In genomic region chr9:1916676-1917075, GRCh38 we compare ENCODE assay signal across 19 cellular contexts.
DNase-seq lines count a peak whose midpoint lies in the region; ATAC-seq, FAIRE-seq and TF ChIP-seq lines count a peak whose summit lies in the region.
"Had no signal": no experiment of that assay in that cellular context is flagged by ENCODE, and none has a peak within 500 bp of the region (broad histone marks: within the 10 kb centered on the region; RNA-seq: fewer than 3 reads in every experiment).

No MANE protein-coding gene starts in this region.

- H2AFZ ChIP-seq in KMS-11 (ENCODE audit: low read depth) (peak overlapping the region; percentile 47), PC-9 (no peak overlapping the region), keratinocyte (ENCODE audit: control insufficient read depth, low read length) (peak overlapping the region; percentile 46)

- POLR2A ChIA-PET in PC-9 (lab: Charles Lee; ENCODE audit: unreplicated experiment) = no interaction called here

- FAIRE-seq in keratinocyte (lab: Jason Lieb, UNC) = no peak

- H3K27me3 ChIP-seq in KMS-11 (ENCODE audit: insufficient read depth, low read depth) (no peaks in the 10 kb centered on the region), PC-9 (ENCODE audit: insufficient read depth, low read depth) (peaks cover 13% of the 10 kb centered on the region), keratinocyte (ENCODE audit: control insufficient read depth, extremely low read depth, insufficient read depth, low read length) (peaks cover 7% of the 10 kb centered on the region)
- H3K27me3 ChIP-seq: right atrium auricular region had no signal

- dilution Hi-C loops in keratinocyte (cut with MboI; ENCODE audit: extremely low pct_ligation_motif_present, low sequenced_read_pairs) = no loop called here

- H3K4me2 ChIP-seq in KMS-11 (peak overlapping the region; percentile 77), PC-9 (peak overlapping the region; percentile 59; the same call in 1 of the 2 replicates), keratinocyte (ENCODE audit: control insufficient read depth, extremely low read depth, insufficient read depth, low read depth, low read length) (peak overlapping the region; percentile 63)

- BruUV-seq in PC-9 (replicated peaks; lab: Mats Ljungman, UMichigan) = no TSS peak

- H3K4me3 ChIP-seq in KMS-11 (IDR thresholded peaks at IDR 0.05; ENCODE audit: insufficient read depth, low read depth, low read length) (no peak overlapping the region), PC-9 (no peak overlapping the region), keratinocyte (ENCODE audit: control insufficient read depth in 2 of 3, extremely low read depth in 1 of 3, insufficient read depth in 2 of 3, low read depth in 1 of 3, low read length in 3 of 3) (peak overlapping the region in 2 of 3 experiments; percentile 41 to 49)
- H3K4me3 ChIP-seq: mucosa of descending colon, right atrium auricular region had no signal

- H4K20me1 ChIP-seq in KMS-11 (ENCODE audit: insufficient read depth) (no peaks in the 10 kb centered on the region), PC-9 (ENCODE audit: insufficient read depth) (no peaks in the 10 kb centered on the region), keratinocyte (ENCODE audit: control insufficient read depth, extremely low read depth, insufficient read depth, low read length) (no peaks in the 10 kb centered on the region)

- H3K9me3 ChIP-seq in PC-9 (ENCODE audit: insufficient read depth, low read depth) (no peaks in the 10 kb centered on the region), keratinocyte (ENCODE audit: control insufficient read depth, low read depth, low read length) (no peaks in the 10 kb centered on the region)
- H3K9me3 ChIP-seq: Caco-2, mucosa of descending colon, right atrium auricular region had no signal

- H3K4me1 ChIP-seq in KMS-11 (ENCODE audit: low read depth, poor library complexity, severe bottlenecking) (peaks cover 73% of the 10 kb centered on the region), PC-9 (replicated peaks; ENCODE audit: insufficient read depth) (no peaks in the 10 kb centered on the region), keratinocyte (ENCODE audit: control insufficient read depth, extremely low read depth, insufficient read depth, low read length) (peaks cover 5% of the 10 kb centered on the region)
- H3K4me1 ChIP-seq: Caco-2, right atrium auricular region had no signal

- ATAC-seq in GM19324 (IDR thresholded peaks at IDR 0.05; ENCODE audit: low FRiP score, unreplicated experiment) = no peak
- ATAC-seq: effector memory CD8-positive, alpha-beta T cell; left colon; mucosa of descending colon had no signal

- intact Hi-C loops in PC-9 (cut with micrococcal nuclease; ENCODE audit: unreplicated experiment) = no loop called here

- CTCF ChIA-PET in PC-9 (lab: Charles Lee) = no interaction called here

- H3F3A ChIP-seq in PC-9 (ENCODE audit: insufficient read depth, low read depth) = no peaks in the 10 kb centered on the region

- H3K9me1 ChIP-seq in keratinocyte (ENCODE audit: control insufficient read depth, extremely low read depth, insufficient read depth, low read length) = no peaks in the 10 kb centered on the region

- H3K79me2 ChIP-seq in KMS-11 (ENCODE audit: insufficient read depth, low read depth) = no peaks in the 10 kb centered on the region
- no peaks in the 10 kb centered on the region for H3K79me2 ChIP-seq in PC-9 (ENCODE audit: low read depth)
- no peaks in the 10 kb centered on the region for H3K79me2 ChIP-seq in keratinocyte (ENCODE audit: control insufficient read depth, insufficient read depth, low read length)

- peak overlapping the region; percentile 44; the same call in 1 of the 2 replicates for H3K9ac ChIP-seq in KMS-11
- H3K9ac ChIP-seq in keratinocyte (ENCODE audit: control insufficient read depth, extremely low read depth, insufficient read depth, low read length) = no peak overlapping the region

- H3K27ac ChIP-seq in KMS-11 (peak overlapping the region; percentile 77), PC-9 (no peak overlapping the region), keratinocyte (ENCODE audit: control insufficient read depth, insufficient read depth, low read length) (no peak overlapping the region)
- H3K27ac ChIP-seq: right atrium auricular region had no signal

- H3K9me2 ChIP-seq in PC-9 (ENCODE audit: insufficient read depth) = no peaks in the 10 kb centered on the region

- no peaks in the 10 kb centered on the region for H3K36me3 ChIP-seq in KMS-11 (ENCODE audit: insufficient read depth)
- no peaks in the 10 kb centered on the region for H3K36me3 ChIP-seq in PC-9 (ENCODE audit: low read depth)
- no peaks in the 10 kb centered on the region for H3K36me3 ChIP-seq in keratinocyte (ENCODE audit: control insufficient read depth in 2 of 2, extremely low read depth in 1 of 2, insufficient read depth in 2 of 2, low read length in 2 of 2)
- H3K36me3 ChIP-seq: right atrium auricular region had no signal

- DNase-seq in AG08396 (ENCODE audit: low spot score) (peak; percentile 6), PC-9 (no peak), keratinocyte (ENCODE audit: low read depth, low spot score) (no peak), NCI-H1092 treated with DMSO at 0.1 percent for 48 hours (lab: John Stamatoyannopoulos, UW) (no peak), GM10266 (ENCODE audit: extremely low spot score) (no peak), NCI-H1105 treated with DMSO at 0.1 percent for 48 hours (lab: John Stamatoyannopoulos, UW) (no peak)
- DNase-seq: activated B cell treated with CpG ODN at 0.5 μM for 24 hours; Caco-2; effector memory CD8-positive, alpha-beta T cell; GF-D8; left colon; mucosa of descending colon; NCI-H1092; Right ventricle myocardium superior; stimulated activated naive CD4-positive, alpha-beta T cell; T-helper 2 cell had no signal

- TF ChIP-seq CTCF in KMS-11 (conservative IDR thresholded peaks at IDR 0.05; ENCODE audit: low read depth, low read length) (no peak), PC-9 (conservative IDR thresholded peaks at IDR 0.05) (no peak), keratinocyte (optimal IDR thresholded peaks at IDR 0.05 in 1 of 3, IDR thresholded peaks at IDR 0.05 in 1 of 3, conservative IDR thresholded peaks at IDR 0.05 in 1 of 3; ENCODE audit: extremely low read depth in 1 of 3, insufficient read depth in 2 of 3, low read length in 3 of 3) (no peak), GM10266 (IDR thresholded peaks at IDR 0.05; ENCODE audit: control insufficient read depth, insufficient read depth, low read depth, missing control alignments) (no peak)

Comparison
In these comparisons a context has a peak if more than half of its experiments do, and no peak if none do; other contexts are left out.
1. H3K4me3 ChIP-seq: peak in keratinocyte (2 of 3); none in KMS-11 (single experiment) and PC-9 (single experiment).
2. Peak in every context shown above with its lines, with median percentiles within 50 percentile points of each other: H3K4me2 ChIP-seq.